In the genomic region with DNA sequence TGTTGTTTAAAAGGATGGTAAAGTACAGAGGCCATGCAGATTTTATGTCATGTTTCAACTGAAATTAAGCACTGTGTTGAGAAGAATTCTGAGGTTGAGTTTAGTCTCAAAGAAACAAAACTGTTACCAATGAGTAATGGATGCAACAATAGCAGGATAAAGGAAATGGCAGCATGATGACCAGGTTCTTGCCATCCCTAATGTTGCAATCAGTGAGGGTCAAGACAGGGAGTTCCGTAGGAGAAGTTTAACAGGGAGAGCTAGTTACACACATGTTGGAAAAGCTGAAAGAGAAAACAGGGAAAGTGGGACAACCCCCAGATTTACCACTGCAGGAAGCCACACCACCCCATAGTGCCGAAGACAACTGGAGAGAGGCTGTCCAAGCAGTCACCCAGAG, we compare ENCODE assay signal across 21 cellular contexts.
DNase-seq lines count a peak whose midpoint lies in the region; FAIRE-seq and TF ChIP-seq lines count a peak whose summit lies in the region.
"Had no signal": no experiment of that assay in that cellular context is flagged by ENCODE, and none has a peak within 500 bp of the region (broad histone marks: within the 10 kb centered on the region; RNA-seq: fewer than 3 reads in every experiment).

No MANE protein-coding gene starts in this region.

- H2AFZ ChIP-seq in H1 (ENCODE audit: low read length) (no peak overlapping the region), neuronal stem cell (ENCODE audit: low read length) (no peak overlapping the region)

- TF ChIP-seq POLR2A in H1 (IDR thresholded peaks at IDR 0.05; ENCODE audit: control extremely low read depth in 1 of 2, low read depth in 2 of 2, low read length in 2 of 2) = no peak
- TF ChIP-seq POLR2A in uterus (IDR thresholded peaks at IDR 0.05) = no peak
- no peak for TF ChIP-seq POLR2A in testis (IDR thresholded peaks at IDR 0.05)

- TF ChIP-seq RAD21 in H1 (IDR thresholded peaks at IDR 0.05 in 1 of 2, conservative IDR thresholded peaks at IDR 0.05 in 1 of 2; ENCODE audit: low read depth in 2 of 2, low read length in 2 of 2) = no peak

- H3K27ac ChIP-seq in H1 (ENCODE audit: low read depth, low read length) (no peak overlapping the region), neuronal stem cell (replicated peaks; ENCODE audit: low read length) (no peak overlapping the region), uterus (peak overlapping the region; percentile 75 to 84), testis (no peak overlapping the region)
- H3K27ac ChIP-seq: BLaER1 treated with 17β-estradiol and CSF1 and Interleukin-3, amounts not matched to agents 10 nM and 100 nM; HL-60 had no signal

- no peak overlapping the region for H3K56ac ChIP-seq in H1 (replicated peaks; ENCODE audit: insufficient read length, low read depth, low read length)

- DNase-seq in H1 (ENCODE audit: low read depth in 1 of 2, low spot score in 2 of 2) (no peak), fibroblast of mammary gland (ENCODE audit: low read depth) (peak; percentile 30), neuronal stem cell (ENCODE audit: low spot score) (no peak), uterus (no peak), UCSD-AML1 (lab: John Stamatoyannopoulos, UW; ENCODE audit: unreplicated experiment) (no peak), NCI-H345 (lab: John Stamatoyannopoulos, UW) (no peak), testis (no peak)
- DNase-seq: CD4-positive, CD25-positive, alpha-beta regulatory T cell; CD8-positive, alpha-beta memory T cell; COR-L47; DMS153; DMS79; GDM1; GOT3; IMR-90 had no signal

- no peaks in the 10 kb centered on the region for H3K79me1 ChIP-seq in H1 (ENCODE audit: low read depth, low read length)
- H3K79me1 ChIP-seq in neuronal stem cell (ENCODE audit: low read depth, low read length) = no peaks in the 10 kb centered on the region

- H3K27me3 ChIP-seq in H1 (replicated peaks in 1 of 4; ENCODE audit: control insufficient read depth in 3 of 4, extremely low read depth in 1 of 4, insufficient read depth in 3 of 4, low read length in 3 of 4) (no peaks in the 10 kb centered on the region), neuronal stem cell (ENCODE audit: control insufficient read depth in 3 of 3, insufficient read depth in 3 of 3, low read depth in 1 of 3, low read length in 3 of 3) (no peaks in the 10 kb centered on the region), uterus (no peaks in the 10 kb centered on the region), testis (no peaks in the 10 kb centered on the region)
- H3K27me3 ChIP-seq: BLaER1 treated with 17β-estradiol and CSF1 and Interleukin-3, amounts not matched to agents 10 nM and 100 nM had no signal

- no peaks in the 10 kb centered on the region; the same call in 1 of the 2 replicates for H3K23me2 ChIP-seq in H1 (ENCODE audit: low read depth, low read length)

- 0 out of 2 replicates have a peak overlapping the region, but pooled peaks have one; percentile 12 for H2BK15ac ChIP-seq in H1 (ENCODE audit: low read length)
- no peak overlapping the region for H2BK15ac ChIP-seq in neuronal stem cell (ENCODE audit: low read length)

- FAIRE-seq in H1 (lab: Jason Lieb, UNC) = no peak
- FAIRE-seq: GM12892, GM18507, K562 had no signal

- no peak overlapping the region for H3K4me2 ChIP-seq in H1 (ENCODE audit: insufficient read depth in 1 of 2, low read depth in 2 of 2, low read length in 2 of 2)
- no peak overlapping the region for H3K4me2 ChIP-seq in neuronal stem cell (ENCODE audit: insufficient read depth, low read length, poor library complexity, severe bottlenecking)
- H3K4me2 ChIP-seq: BLaER1 treated with 17β-estradiol and CSF1 and Interleukin-3, amounts not matched to agents 10 nM and 100 nM had no signal

- no peak overlapping the region for H3K18ac ChIP-seq in H1 (ENCODE audit: extremely low read depth, low read length)
- H3K18ac ChIP-seq in neuronal stem cell (ENCODE audit: low read length) = peak overlapping the region; percentile 57

- no peak for TF ChIP-seq EP300 in H1 (IDR thresholded peaks at IDR 0.05; ENCODE audit: borderline replicate concordance in 1 of 2, low read depth in 2 of 2, low read length in 2 of 2)

- peaks cover 0 to 6% (median 3%) of the 10 kb centered on the region in 4 experiments; a peak in 2 of 7 replicates for H3K4me1 ChIP-seq in H1 (replicated peaks in 1 of 4; ENCODE audit: control insufficient read depth in 3 of 4, insufficient read depth in 4 of 4, low read length in 3 of 4)
- peaks cover 0 to 2% of the 10 kb centered on the region in 2 donors for H3K4me1 ChIP-seq in neuronal stem cell (ENCODE audit: control insufficient read depth in 2 of 2, insufficient read depth in 1 of 2, low read depth in 1 of 2, low read length in 2 of 2)
- H3K4me1 ChIP-seq in uterus = no peaks in the 10 kb centered on the region
- H3K4me1 ChIP-seq in testis = no peaks in the 10 kb centered on the region
- H3K4me1 ChIP-seq: BLaER1 treated with 17β-estradiol and CSF1 and Interleukin-3, amounts not matched to agents 10 nM and 100 nM had no signal

- no peak overlapping the region for H2BK5ac ChIP-seq in H1 (ENCODE audit: low read depth, low read length)
- H2BK5ac ChIP-seq in neuronal stem cell (ENCODE audit: low read length) = no peak overlapping the region

- H3K23ac ChIP-seq in H1 (ENCODE audit: insufficient read length) (no peak overlapping the region), neuronal stem cell (ENCODE audit: low read depth, low read length, poor library complexity) (no peak overlapping the region)

- H3K9ac ChIP-seq in H1 (replicated peaks in 1 of 4; ENCODE audit: extremely low read depth in 1 of 4, low read depth in 3 of 4, low read length in 3 of 4) (no peak overlapping the region; a peak in 1 of 7 replicates), neuronal stem cell (ENCODE audit: low read depth, low read length, poor library complexity) (no peak overlapping the region)
- H3K9ac ChIP-seq: BLaER1 treated with 17β-estradiol and CSF1 and Interleukin-3, amounts not matched to agents 10 nM and 100 nM had no signal

- no peak overlapping the region for H2AK5ac ChIP-seq in H1 (ENCODE audit: low read depth, low read length)
- no peak overlapping the region for H2AK5ac ChIP-seq in neuronal stem cell (ENCODE audit: low read depth, low read length)

- no peaks in the 10 kb centered on the region for H3K9me3 ChIP-seq in H1 (ENCODE audit: insufficient read depth in 2 of 2, low read depth in 1 of 2, low read length in 1 of 2)
- H3K9me3 ChIP-seq in neuronal stem cell (replicated peaks in 1 of 2; ENCODE audit: control insufficient read depth in 2 of 2, insufficient read depth in 1 of 2, low read depth in 1 of 2, low read length in 2 of 2) = no peaks in the 10 kb centered on the region
- H3K9me3 ChIP-seq in uterus = no peaks in the 10 kb centered on the region
- no peaks in the 10 kb centered on the region for H3K9me3 ChIP-seq in testis
- H3K9me3 ChIP-seq: BLaER1 treated with 17β-estradiol and CSF1 and Interleukin-3, amounts not matched to agents 10 nM and 100 nM had no signal

- CTCF ChIA-PET in H1 (lab: Charles Lee; ENCODE audit: partially characterized antibody) = interaction anchor here (0.6 to 1.2 kb wide), 3 partner anchors 10 to 543 kb away, joined by 3 read pairs; no protein-coding TSS in a partner anchor

- H4K8ac ChIP-seq in H1 (ENCODE audit: extremely low read depth, insufficient read depth, low read length) (no peak overlapping the region), neuronal stem cell (ENCODE audit: low read depth, low read length) (peak overlapping the region; percentile 72)

- no peak overlapping the region for H4K5ac ChIP-seq in H1 (ENCODE audit: insufficient read length, low read depth, low read length)

- H4K20me1 ChIP-seq in H1 (replicated peaks in 1 of 2; ENCODE audit: control insufficient read depth in 1 of 2, insufficient read depth in 2 of 2, low read length in 2 of 2) = no peaks in the 10 kb centered on the region
- H4K20me1 ChIP-seq: BLaER1 treated with 17β-estradiol and CSF1 and Interleukin-3, amounts not matched to agents 10 nM and 100 nM had no signal

- no peak overlapping the region for H2BK120ac ChIP-seq in H1 (replicated peaks; ENCODE audit: low read depth, low read length)
- H2BK120ac ChIP-seq in neuronal stem cell (ENCODE audit: low read depth, low read length) = no peak overlapping the region

- H3K14ac ChIP-seq in H1 (ENCODE audit: insufficient read length) (no peak overlapping the region), neuronal stem cell (ENCODE audit: low read length) (no peak overlapping the region)

- H3K4ac ChIP-seq in H1 (replicated peaks; ENCODE audit: insufficient read length, low read depth, low read length) (no peak overlapping the region), neuronal stem cell (ENCODE audit: low read length) (no peak overlapping the region)

- no peaks in the 10 kb centered on the region for H3K79me2 ChIP-seq in H1 (ENCODE audit: control insufficient read depth in 1 of 2, insufficient read depth in 2 of 2, low read length in 2 of 2)

- TF ChIP-seq CTCF in H1 (IDR thresholded peaks at IDR 0.05; ENCODE audit: control extremely low read depth in 1 of 3, insufficient read depth in 1 of 3, low read depth in 1 of 3, low read length in 3 of 3) = no peak
- no peak for TF ChIP-seq CTCF in fibroblast of mammary gland (conservative IDR thresholded peaks at IDR 0.05; ENCODE audit: control insufficient read depth, insufficient read depth, low read depth, low read length)
- no peak for TF ChIP-seq CTCF in uterus (IDR thresholded peaks at IDR 0.05)
- no peak for TF ChIP-seq CTCF in testis (IDR thresholded peaks at IDR 0.05)

- POLR2A ChIA-PET in H1 (lab: Charles Lee; ENCODE audit: partially characterized antibody) = no interaction called here

- intact Hi-C loops in uterus (cut with DNase I; ENCODE audit: low total_unique reads) (no loop called here), testis (cut with DNase I; ENCODE audit: low total_unique reads) (no loop called here)

- H2BK20ac ChIP-seq in H1 (ENCODE audit: low read length) = no peak overlapping the region

- H4K91ac ChIP-seq in H1 (replicated peaks; ENCODE audit: insufficient read length, low read length) (no peak overlapping the region), neuronal stem cell (ENCODE audit: low read depth, low read length, poor library complexity) (no peak overlapping the region)

- H3K4me3 ChIP-seq in H1 (ENCODE audit: extremely low read depth in 1 of 4, insufficient read depth in 2 of 4, low read depth in 3 of 4, low read length in 4 of 4) (no peak overlapping the region), fibroblast of mammary gland (ENCODE audit: control insufficient read depth, low read depth, low read length) (no peak overlapping the region), neuronal stem cell (ENCODE audit: low read length in 2 of 2) (no peak overlapping the region), uterus (no peak overlapping the region), testis (no peak overlapping the region)
- H3K4me3 ChIP-seq: BLaER1 treated with 17β-estradiol and CSF1 and Interleukin-3, amounts not matched to agents 10 nM and 100 nM; HAP-1; K562 had no signal

- no peaks in the 10 kb centered on the region for H3K36me3 ChIP-seq in H1 (ENCODE audit: control insufficient read depth in 2 of 4, insufficient read depth in 4 of 4, low read length in 3 of 4)
- H3K36me3 ChIP-seq in neuronal stem cell (replicated peaks in 1 of 2; ENCODE audit: control insufficient read depth in 2 of 2, insufficient read depth in 2 of 2, low read length in 2 of 2) = no peaks in the 10 kb centered on the region
- no peaks in the 10 kb centered on the region for H3K36me3 ChIP-seq in uterus
- no peaks in the 10 kb centered on the region for H3K36me3 ChIP-seq in testis (ENCODE audit: low read depth, missing control alignments)
- H3K36me3 ChIP-seq: BLaER1 treated with 17β-estradiol and CSF1 and Interleukin-3, amounts not matched to agents 10 nM and 100 nM; HAP-1 had no signal

- no peak overlapping the region for H2BK12ac ChIP-seq in H1 (ENCODE audit: low read depth, low read length)
- H2BK12ac ChIP-seq in neuronal stem cell (ENCODE audit: low read length) = no peak overlapping the region

- 93% methylated on average over 2 of the region's 2 CpGs; no CpG with 5 or more reads in 1 of the 2 experiments for WGBS in H1 (ENCODE audit: extremely low coverage in 1 of 2, insufficient coverage in 1 of 2, insufficient read length in 1 of 2, insufficient replicate concordance in 2 of 2, low coverage in 1 of 2, low lambda C conversion rate in 2 of 2, missing lambda C conversion rate in 1 of 2), 2 experiments
- WGBS in neuronal stem cell (ENCODE audit: extremely low coverage in 2 of 2, insufficient read length in 2 of 2, insufficient replicate concordance in 1 of 2), 2 donors = no CpG with 5 or more reads among the region's 2 CpGs
- WGBS in testis, 2 donors = 64 to 71% methylated on average over 2 of the region's 2 CpGs

Comparison
In these comparisons a context has a peak if more than half of its experiments do, and no peak if none do; other contexts are left out.
1. H3K27ac ChIP-seq: peak in uterus (2 of 2); none in H1 (single experiment), neuronal stem cell (single experiment) and testis (0 of 2).